23 cellular contexts compared by ENCODE assay signal in genomic region chr19:46469541-46470185, GRCh38. TPM values are rescaled to one million over a fixed set of nuclear protein-coding genes. Genes with fewer than 3 reads are reported as not detected.
DNase-seq lines count a peak whose midpoint lies in the region; ATAC-seq, FAIRE-seq and TF ChIP-seq lines count a peak whose summit lies in the region.
"Had no signal": no experiment of that assay in that cellular context is flagged by ENCODE, and none has a peak within 500 bp of the region (broad histone marks: within the 10 kb centered on the region; RNA-seq: fewer than 3 reads in every experiment).

No MANE protein-coding gene starts in this region.

- H3K4me1 Mint-ChIP-seq in GM23338 (peaks cover 11% of the 10 kb centered on the region), astrocyte (ENCODE audit: low read depth, unreplicated experiment) (peaks cover 15% of the 10 kb centered on the region)
- H3K4me1 Mint-ChIP-seq in stimulated activated naive B cell treated with anti-CD40 and anti-IgM and Interleukin-4, amounts not matched to agents 10 μg/mL and 1 μg/mL and 100 μg/mL, for 72 hours, result peaks cover 4 to 15% of the 10 kb centered on the region in 2 donors

- H3K36me3 ChIP-seq in GM23338 (ENCODE audit: insufficient read depth) (no peaks in the 10 kb centered on the region), astrocyte (ENCODE audit: insufficient read depth, low read length) (no peaks in the 10 kb centered on the region), kidney (ENCODE audit: control insufficient read depth in 1 of 2, insufficient read depth in 2 of 2, low read length in 2 of 2) (no peaks in the 10 kb centered on the region)

- no peak overlapping the region for H2AFZ ChIP-seq in GM23338
- no peak overlapping the region for H2AFZ ChIP-seq in astrocyte (ENCODE audit: low read depth, low read length)

- H3K36me3 Mint-ChIP-seq in GM23338 (ENCODE audit: low read depth), result peaks cover 40% of the 10 kb centered on the region
- H3K36me3 Mint-ChIP-seq in astrocyte (ENCODE audit: low read depth, unreplicated experiment), result peaks cover 13% of the 10 kb centered on the region
- H3K36me3 Mint-ChIP-seq in stimulated activated naive B cell treated with anti-CD40 and anti-IgM and Interleukin-4, amounts not matched to agents 10 μg/mL and 1 μg/mL and 100 μg/mL, for 72 hours, result peaks cover 0 to 4% of the 10 kb centered on the region in 2 donors
- H3K36me3 Mint-ChIP-seq: CD8-positive, alpha-beta T cell had no signal

- no peak overlapping the region for H3K27ac ChIP-seq in GM23338 (ENCODE audit: low read depth)
- no peak overlapping the region for H3K27ac ChIP-seq in astrocyte (ENCODE audit: low read depth, low read length)
- no peak overlapping the region for H3K27ac ChIP-seq in kidney (ENCODE audit: low read depth in 2 of 2, low read length in 2 of 2)
- H3K27ac ChIP-seq: A549 had no signal

- H3K27ac Mint-ChIP-seq in GM23338 (no peak overlapping the region), astrocyte (ENCODE audit: unreplicated experiment) (peak overlapping the region; percentile 71)
- peak overlapping the region; percentile 37 for H3K27ac Mint-ChIP-seq in stimulated activated naive B cell treated with anti-CD40 and anti-IgM and Interleukin-4, amounts not matched to agents 10 μg/mL and 1 μg/mL and 100 μg/mL, for 72 hours
- H3K27ac Mint-ChIP-seq: CD8-positive, alpha-beta T cell had no signal

- H3K27me3 Mint-ChIP-seq in GM23338 (ENCODE audit: insufficient read depth, low read depth, poor library complexity) (peaks cover 15% of the 10 kb centered on the region), astrocyte (ENCODE audit: low read depth, unreplicated experiment) (no peaks in the 10 kb centered on the region)
- peaks cover 47 to 61% of the 10 kb centered on the region in 2 donors for H3K27me3 Mint-ChIP-seq in stimulated activated naive B cell treated with anti-CD40 and anti-IgM and Interleukin-4, amounts not matched to agents 10 μg/mL and 1 μg/mL and 100 μg/mL, for 72 hours

- no peak for TF ChIP-seq CTCF in GM23338 (conservative IDR thresholded peaks at IDR 0.05; ENCODE audit: low read depth in 2 of 2)
- no peak for TF ChIP-seq CTCF in astrocyte (IDR thresholded peaks at IDR 0.05; ENCODE audit: insufficient read depth, low read depth, low read length)
- TF ChIP-seq CTCF in kidney (IDR thresholded peaks at IDR 0.05; ENCODE audit: borderline replicate concordance, extremely low read depth, insufficient read depth), result no peak

- no peaks in the 10 kb centered on the region for H3K9me3 Mint-ChIP-seq in GM23338
- H3K9me3 Mint-ChIP-seq in astrocyte (ENCODE audit: unreplicated experiment), result peaks cover 5% of the 10 kb centered on the region
- no peaks in the 10 kb centered on the region for H3K9me3 Mint-ChIP-seq in stimulated activated naive B cell treated with anti-CD40 and anti-IgM and Interleukin-4, amounts not matched to agents 10 μg/mL and 1 μg/mL and 100 μg/mL, for 72 hours
- H3K9me3 Mint-ChIP-seq: CD8-positive, alpha-beta T cell had no signal

- no peak for FAIRE-seq in astrocyte (lab: Jason Lieb, UNC)
- no peak for FAIRE-seq in kidney (lab: Jason Lieb, UNC)
- FAIRE-seq: A549, GM12878, GM19239, H1, K562, RCC 7860 had no signal

- intact Hi-C loops in kidney (cut with DNase I), result no loop called here

- no peak overlapping the region for H3K4me2 ChIP-seq in GM23338
- no peak overlapping the region for H3K4me2 ChIP-seq in astrocyte (ENCODE audit: low read length)

- H3K27me3 ChIP-seq in GM23338 (ENCODE audit: insufficient read depth), result peaks cover 5% of the 10 kb centered on the region; the same call in 1 of the 2 replicates
- H3K27me3 ChIP-seq in astrocyte (ENCODE audit: insufficient read depth, low read length), result no peaks in the 10 kb centered on the region

- 0 out of 3 replicates have a peak overlapping the region, but pooled peaks have one; percentile 23 for H3K4me3 Mint-ChIP-seq in GM23338
- no peak overlapping the region for H3K4me3 Mint-ChIP-seq in astrocyte (ENCODE audit: unreplicated experiment)
- H3K4me3 Mint-ChIP-seq in stimulated activated naive B cell treated with anti-CD40 and anti-IgM and Interleukin-4, amounts not matched to agents 10 μg/mL and 1 μg/mL and 100 μg/mL, for 72 hours, result no peak overlapping the region
- H3K4me3 Mint-ChIP-seq: CD8-positive, alpha-beta T cell had no signal

- H3F3A ChIP-seq in GM23338 (replicated peaks; ENCODE audit: low read depth), result 0 out of 2 replicates have a peak, but pooled peaks cover 3% of the 10 kb centered on the region

- no peak for ATAC-seq in GM23338
- no peak for ATAC-seq in stimulated activated naive B cell treated with anti-CD40 and anti-IgM and Interleukin-4, amounts not matched to agents 10 μg/mL and 1 μg/mL and 100 μg/mL, for 72 hours (replicated peaks)
- no peak for ATAC-seq in HG03097 (IDR thresholded peaks at IDR 0.05; ENCODE audit: low FRiP score, unreplicated experiment)
- ATAC-seq: A549; CD8-positive, alpha-beta T cell; GM12878; K562 had no signal

- no peaks in the 10 kb centered on the region for H3K9me3 ChIP-seq in astrocyte (ENCODE audit: insufficient read depth, low read depth, low read length)
- no peaks in the 10 kb centered on the region for H3K9me3 ChIP-seq in kidney (ENCODE audit: control insufficient read depth in 1 of 2, low read length in 2 of 2)
- H3K9me3 ChIP-seq: A549 had no signal

- H4K20me1 ChIP-seq in GM23338 (replicated peaks; ENCODE audit: insufficient read depth) (no peaks in the 10 kb centered on the region), astrocyte (ENCODE audit: insufficient read depth, low read length) (no peaks in the 10 kb centered on the region)

- no peak overlapping the region for H3K9ac ChIP-seq in astrocyte (ENCODE audit: low read length)
- H3K9ac ChIP-seq in kidney (ENCODE audit: low read length in 2 of 2), result no peak overlapping the region

- H3K9me2 ChIP-seq in GM23338 (ENCODE audit: insufficient read depth), result no peaks in the 10 kb centered on the region

- H3K4me1 ChIP-seq in GM23338 (ENCODE audit: insufficient read depth), result peaks cover 14% of the 10 kb centered on the region
- peaks cover 26% of the 10 kb centered on the region for H3K4me1 ChIP-seq in astrocyte (ENCODE audit: insufficient read depth, low read length)
- H3K4me1 ChIP-seq in kidney (ENCODE audit: control insufficient read depth in 1 of 2, insufficient read depth in 1 of 2, low read depth in 1 of 2, low read length in 2 of 2), result peaks cover 5 to 6% of the 10 kb centered on the region in 2 donors

- H3K79me2 ChIP-seq in GM23338 (replicated peaks; ENCODE audit: insufficient read depth) (peaks cover 4% of the 10 kb centered on the region; the same call in 1 of the 2 replicates), astrocyte (ENCODE audit: insufficient read depth, low read length) (no peaks in the 10 kb centered on the region)

- H3K4me3 ChIP-seq in GM23338 (no peak overlapping the region), astrocyte (ENCODE audit: insufficient read depth, low read depth, low read length) (no peak overlapping the region), kidney (ENCODE audit: low read length in 2 of 2) (no peak overlapping the region)
- H3K4me3 ChIP-seq: A549, GM12878 had no signal

- DNase-seq in GM23338 (ENCODE audit: low spot score) (no peak), astrocyte (ENCODE audit: low read depth) (no peak), kidney (peak; percentile 61), putamen (ENCODE audit: low spot score) (no peak)
- DNase-seq in stimulated activated naive B cell treated with anti-CD40 and anti-IgM and Interleukin-4, amounts not matched to agents 10 μg/mL and 1 μg/mL and 100 μg/mL, for 72 hours, result no peak
- DNase-seq in activated naive CD4-positive, alpha-beta T cell treated with anti-CD3 and anti-CD28 coated beads, Interleukin-2, amount 50 U/mL, for 16 hours, result no peak
- DNase-seq: CD8-positive, alpha-beta T cell; DMS53; EL; NCI-H1105 treated with DMSO at 0.1 percent for 48 hours; NCI-H1694; NCI-H2081 treated with DMSO at 0.1 percent for 48 hours; NK-92 treated with Interleukin-12 subunit alpha and Interleukin-12 subunit beta, amount 100 ng/mL, for 24 hours; Right ventricle myocardium superior had no signal

RNA-seq across cellular contexts. Expression of gene PNMA8A, which starts 1.7 kb away (rescaled TPM):
- total RNA-seq in GM23338 (2014; rRNA removed; shearing (Covaris generic)), result 17.8 and 19.6 TPM in 2 replicates
- polyA plus RNA-seq in GM23338 (2016; fragmentation: Nextera tagmentation; extraction: Ambion mirVana) (21.7 and 28.0 TPM in 2 replicates), kidney (ENCODE audit: insufficient read depth, low read depth, low replicate concordance) (12.5 TPM)
- total RNA-seq in astrocyte (12.1 and 12.7 TPM in 2 replicates), kidney (16.2 TPM)
- total RNA-seq: CD8-positive, alpha-beta T cell; NCI-H460 had no signal

RNA-seq across cellular contexts. Expression of gene PNMA8B, which starts 26.0 kb away (rescaled TPM):
- total RNA-seq in GM23338 (2014; rRNA removed; shearing (Covaris generic)), result 1.6 and 1.7 TPM in 2 replicates
- 0.44 and 0.80 TPM in 2 replicates for polyA plus RNA-seq in GM23338 (2016; fragmentation: Nextera tagmentation; extraction: Ambion mirVana)
- 1.7 and 1.9 TPM in 2 replicates for total RNA-seq in astrocyte
- 1.3 TPM for total RNA-seq in kidney
- 0.67 TPM for polyA plus RNA-seq in kidney (ENCODE audit: insufficient read depth, low read depth, low replicate concordance)
- total RNA-seq: CD8-positive, alpha-beta T cell; GM12878; K562; NCI-H460 had no signal
- polyA plus RNA-seq: A549, K562 had no signal

RNA-seq across cellular contexts. Expression of gene PNMA8C, which starts 40.9 kb away (rescaled TPM):
- total RNA-seq in GM23338 (2014; rRNA removed; shearing (Covaris generic)), result 2.3 and 2.6 TPM in 2 replicates
- polyA plus RNA-seq in GM23338 (2016; fragmentation: Nextera tagmentation; extraction: Ambion mirVana), result 0.44 and 0.59 TPM in 2 replicates
- 0.55 and 0.98 TPM in 2 replicates for total RNA-seq in astrocyte
- 0.09 TPM for total RNA-seq in kidney
- polyA plus RNA-seq in kidney (ENCODE audit: insufficient read depth, low read depth, low replicate concordance), result 0.09 TPM
- total RNA-seq: GM12878, NCI-H460, Right ventricle myocardium superior had no signal
- polyA plus RNA-seq: BJ, GM12878 had no signal

RNA-seq across cellular contexts. Expression of gene CCDC8, which starts 56.3 kb away (rescaled TPM):
- total RNA-seq in GM23338 (2014; rRNA removed; shearing (Covaris generic)), result 16.5 and 17.4 TPM in 2 replicates
- 5.6 and 6.0 TPM in 2 replicates for polyA plus RNA-seq in GM23338 (2016; fragmentation: Nextera tagmentation; extraction: Ambion mirVana)
- total RNA-seq in astrocyte, result 35.5 and 45.5 TPM in 2 replicates
- 18.9 TPM for total RNA-seq in kidney
- polyA plus RNA-seq in kidney (ENCODE audit: insufficient read depth, low read depth, low replicate concordance), result 21.0 TPM
- total RNA-seq: CD8-positive, alpha-beta T cell; NCI-H460 had no signal
